In genomic region chr15:68638953-68639500, GRCh38 we compare ENCODE assay signal across 14 cellular contexts.
DNase-seq lines count a peak whose midpoint lies in the region; ATAC-seq and TF ChIP-seq lines count a peak whose summit lies in the region.
"Had no signal": no experiment of that assay in that cellular context is flagged by ENCODE, and none has a peak within 500 bp of the region (broad histone marks: within the 10 kb centered on the region; RNA-seq: fewer than 3 reads in every experiment).

No MANE protein-coding gene starts in this region.

- CTCF ChIA-PET in AG04449 (lab: Yijun Ruan, JAX), result interaction anchor here (0.7 to 3.4 kb wide), 4 partner anchors 12 to 85 kb away, joined by 3 to 18 read pairs (median 10); no protein-coding TSS in a partner anchor

- H3K4me3 Mint-ChIP-seq in neural crest cell, result no peak overlapping the region
- H3K4me3 Mint-ChIP-seq: stimulated activated naive CD8-positive, alpha-beta T cell treated with anti-CD3 and anti-CD28 coated beads, Interleukin-15, amount 100 ng/mL, for 72 hours had no signal

- 75% methylated on average over 2 of the region's 2 CpGs for WGBS in esophagus muscularis mucosa

- no peak for TF ChIP-seq POLR2A in esophagus muscularis mucosa (IDR thresholded peaks at IDR 0.05; ENCODE audit: low read depth)

- peaks cover 35 to 64% (median 62%) of the 10 kb centered on the region in 4 donors for H3K4me1 ChIP-seq in esophagus muscularis mucosa

- H3K27ac Mint-ChIP-seq in neural crest cell (ENCODE audit: unreplicated experiment), result peak overlapping the region; percentile 72

- intact Hi-C loops in esophagus muscularis mucosa (cut with DNase I), result loop anchor here (10.0 kb wide), 1 partner anchor 54 kb away; no protein-coding TSS in a partner anchor

- peak overlapping the region; percentile 4 to 50 (median 37) for H3K27ac ChIP-seq in esophagus muscularis mucosa (replicated peaks in 1 of 4)
- H3K27ac ChIP-seq: VCaP had no signal

- H3K4me3 ChIP-seq in AG04449 (ENCODE audit: low read depth, low read length) (no peak overlapping the region), esophagus muscularis mucosa (no peak overlapping the region)
- H3K4me3 ChIP-seq: esophagus squamous epithelium had no signal

- peaks cover 45% of the 10 kb centered on the region for H3K4me1 Mint-ChIP-seq in neural crest cell
- H3K4me1 Mint-ChIP-seq: stimulated activated naive CD8-positive, alpha-beta T cell treated with anti-CD3 and anti-CD28 coated beads, Interleukin-15, amount 100 ng/mL, for 72 hours had no signal

- H3K27me3 Mint-ChIP-seq in neural crest cell (ENCODE audit: low read depth), result no peaks in the 10 kb centered on the region
- H3K27me3 Mint-ChIP-seq: stimulated activated naive CD8-positive, alpha-beta T cell treated with anti-CD3 and anti-CD28 coated beads, Interleukin-15, amount 100 ng/mL, for 72 hours had no signal

- no peak for ATAC-seq in GM19455 (IDR thresholded peaks at IDR 0.05; ENCODE audit: unreplicated experiment)
- ATAC-seq in GM18907 (IDR thresholded peaks at IDR 0.05; ENCODE audit: unreplicated experiment), result no peak
- ATAC-seq: stimulated activated naive CD8-positive, alpha-beta T cell treated with anti-CD3 and anti-CD28 coated beads, Interleukin-15, amount 100 ng/mL, for 72 hours had no signal

- no peak for TF ChIP-seq EP300 in esophagus muscularis mucosa (IDR thresholded peaks at IDR 0.05)

- DNase-seq in AG04449 (ENCODE audit: low read depth, low spot score) (peak; percentile 24), NCI-H226 (peak; percentile 51), esophagus muscularis mucosa (ENCODE audit: extremely low spot score) (no peak), neural crest cell (ENCODE audit: low read depth, low spot score) (no peak)
- DNase-seq in activated CD8-positive, alpha-beta memory T cell treated with anti-CD3 and anti-CD28 coated beads, Interleukin-2, amount 50 U/mL, for 4 hours, result no peak
- DNase-seq in stimulated activated CD4-positive, alpha-beta T cell treated with anti-CD3 and anti-CD28 coated beads, Interleukin-15, amount 100 ng/mL, for 24 hours, result no peak
- DNase-seq: activated T-cell treated with anti-CD3 and anti-CD28 coated beads, Interleukin-2, amount 50 U/mL, for 48 hours; esophagus squamous epithelium; NCI-H510A; stimulated activated CD4-positive, alpha-beta T cell treated with anti-CD3 and anti-CD28 coated beads, Interleukin-4, amount 100 ng/mL, for 24 hours; stimulated activated naive CD8-positive, alpha-beta T cell treated with anti-CD3 and anti-CD28 coated beads, Interleukin-15, amount 100 ng/mL, for 72 hours had no signal

- no peak for TF ChIP-seq CTCF in AG04449 (IDR thresholded peaks at IDR 0.05; ENCODE audit: insufficient read depth, low read length, missing control alignments)
- TF ChIP-seq CTCF in esophagus muscularis mucosa (IDR thresholded peaks at IDR 0.05), result no peak
- TF ChIP-seq CTCF in neural crest cell (conservative IDR thresholded peaks at IDR 0.05), result no peak

- POLR2A ChIA-PET in AG04449 (lab: Yijun Ruan, JAX), result no interaction called here

- no peaks in the 10 kb centered on the region for H3K9me3 ChIP-seq in esophagus muscularis mucosa
- H3K9me3 ChIP-seq: esophagus squamous epithelium had no signal

- H3K36me3 ChIP-seq in esophagus muscularis mucosa, result no peaks in the 10 kb centered on the region
- H3K36me3 ChIP-seq: esophagus squamous epithelium had no signal

- H3K9me3 Mint-ChIP-seq in neural crest cell, result no peaks in the 10 kb centered on the region
- H3K9me3 Mint-ChIP-seq: stimulated activated naive CD8-positive, alpha-beta T cell treated with anti-CD3 and anti-CD28 coated beads, Interleukin-15, amount 100 ng/mL, for 72 hours had no signal

- no peaks in the 10 kb centered on the region for H3K36me3 Mint-ChIP-seq in neural crest cell (ENCODE audit: low read depth)

- no peaks in the 10 kb centered on the region for H3K27me3 ChIP-seq in esophagus muscularis mucosa
- H3K27me3 ChIP-seq: esophagus squamous epithelium had no signal

Comparison
In these comparisons a context has a peak if more than half of its experiments do, and no peak if none do; other contexts are left out.
1. DNase-seq: peak in AG04449 (single experiment) and NCI-H226 (single experiment); none in esophagus muscularis mucosa (single experiment), neural crest cell (single experiment), activated CD8-positive, alpha-beta memory T cell treated with anti-CD3 and anti-CD28 coated beads, Interleukin-2, amount 50 U/mL, for 4 hours (single experiment) and stimulated activated CD4-positive, alpha-beta T cell treated with anti-CD3 and anti-CD28 coated beads, Interleukin-15, amount 100 ng/mL, for 24 hours (single experiment).